In the genomic region with DNA sequence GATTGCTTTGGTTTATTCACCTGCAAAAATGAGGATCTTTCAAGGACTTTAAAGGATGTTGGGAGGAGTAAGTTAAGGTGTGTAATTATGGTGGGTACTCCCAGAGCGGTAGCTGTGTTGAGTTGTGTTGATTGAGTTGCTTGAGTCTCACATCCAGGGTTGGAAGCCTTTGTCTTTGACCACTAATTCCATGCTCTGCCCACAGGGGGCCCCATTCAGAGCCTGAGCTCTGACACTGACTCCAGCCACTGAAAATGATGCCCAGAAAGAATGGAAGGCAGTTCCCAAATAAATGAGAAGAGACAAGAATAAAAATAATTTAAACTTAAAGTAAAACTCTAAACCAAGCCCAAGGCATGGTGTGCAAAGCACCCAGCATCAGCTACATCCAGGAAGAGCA, we compare ENCODE assay signal across 12 cellular contexts.
DNase-seq lines count a peak whose midpoint lies in the region; ATAC-seq and TF ChIP-seq lines count a peak whose summit lies in the region.
"Had no signal": no experiment of that assay in that cellular context is flagged by ENCODE, and none has a peak within 500 bp of the region (broad histone marks: within the 10 kb centered on the region; RNA-seq: fewer than 3 reads in every experiment).

No MANE protein-coding gene starts in this region.

- CTCF ChIA-PET in BJ (lab: Yijun Ruan, JAX) = interaction anchor here (0.8 to 1.5 kb wide), 5 partner anchors 35 to 163 kb away, joined by 3 to 4 read pairs (median 3); no protein-coding TSS in a partner anchor

- H3K4me1 ChIP-seq in GM23248 (ENCODE audit: insufficient read depth) = no peaks in the 10 kb centered on the region
- H3K4me1 ChIP-seq: prostate gland had no signal

- H3K27me3 ChIP-seq in BJ (ENCODE audit: control insufficient read depth, insufficient read depth, low read length) = no peaks in the 10 kb centered on the region
- H3K27me3 ChIP-seq in GM23248 (replicated peaks; ENCODE audit: insufficient read depth) = no peaks in the 10 kb centered on the region

- H3K27ac Mint-ChIP-seq in activated naive CD4-positive, alpha-beta T cell treated with anti-CD3 and anti-CD28 coated beads, Interleukin-2, amount 50 U/mL, for 72 hours = peak overlapping the region in 1 of 2 donors; percentile 70
- H3K27ac Mint-ChIP-seq: activated naive CD4-positive, alpha-beta T cell treated with anti-CD3 and anti-CD28 coated beads, Interleukin-2, amount 50 U/mL, for 24 hours; T-helper 1 cell treated with Interleukin-12 subunit alpha and Interleukin-12 subunit beta and Interleukin-4 antibody, amounts not matched to agents 30 μg/mL and 1 μg/mL, for 36 hours had no signal

- DNase-seq in BJ (ENCODE audit: low read depth) (no peak), GM23248 (peak; percentile 49), left lobe of liver (ENCODE audit: low spot score) (no peak), ecto neural progenitor cell (ENCODE audit: low spot score) (no peak)
- DNase-seq in activated naive CD4-positive, alpha-beta T cell treated with anti-CD3 and anti-CD28 coated beads, Interleukin-2, amount 50 U/mL, for 72 hours (ENCODE audit: low spot score in 2 of 2) = no peak
- DNase-seq in activated CD8-positive, alpha-beta memory T cell treated with anti-CD3 and anti-CD28 coated beads for 24 hours = no peak
- DNase-seq: MV-4-11 had no signal

- POLR2A ChIA-PET in BJ (lab: Charles Lee) = no interaction called here

- H3K9me3 ChIP-seq in GM23248 (ENCODE audit: low read depth) = no peaks in the 10 kb centered on the region
- H3K9me3 ChIP-seq: prostate gland had no signal

- H3K9me2 ChIP-seq in GM23248 (ENCODE audit: insufficient read depth) = no peaks in the 10 kb centered on the region

- peaks cover 6 to 8% of the 10 kb centered on the region in 2 donors for H3K9me3 Mint-ChIP-seq in activated naive CD4-positive, alpha-beta T cell treated with anti-CD3 and anti-CD28 coated beads, Interleukin-2, amount 50 U/mL, for 72 hours
- H3K9me3 Mint-ChIP-seq: T-helper 1 cell treated with Interleukin-12 subunit alpha and Interleukin-12 subunit beta and Interleukin-4 antibody, amounts not matched to agents 30 μg/mL and 1 μg/mL, for 36 hours had no signal

- H2AFZ ChIP-seq in GM23248 = no peak overlapping the region

- H3K4me3 ChIP-seq in BJ (ENCODE audit: low read depth, low read length) (no peak overlapping the region), GM23248 (no peak overlapping the region), WI38 (ENCODE audit: low read depth, low read length) (no peak overlapping the region)
- H3K4me3 ChIP-seq: prostate gland had no signal

- WGBS in GM23248 (ENCODE audit: low coverage in 1 of 2, low lambda C conversion rate in 2 of 2, missing lambda C conversion rate in 2 of 2), 2 experiments = 95 to 96% methylated on average over 1 of the region's 1 CpG

- peak; percentile 78 for ATAC-seq in left lobe of liver
- ATAC-seq in activated naive CD4-positive, alpha-beta T cell treated with anti-CD3 and anti-CD28 coated beads, Interleukin-2, amount 50 U/mL, for 72 hours = no peak
- ATAC-seq in GM18511 (IDR thresholded peaks at IDR 0.05; ENCODE audit: unreplicated experiment) = no peak

- no peak overlapping the region for H3K4me2 ChIP-seq in GM23248 (ENCODE audit: unreplicated experiment)

- no peak overlapping the region for H3K27ac ChIP-seq in GM23248
- H3K27ac ChIP-seq: prostate gland had no signal

- H3K9ac ChIP-seq in GM23248 = no peak overlapping the region

- H4K20me1 ChIP-seq in GM23248 (ENCODE audit: insufficient read depth) = no peaks in the 10 kb centered on the region

- H3K36me3 ChIP-seq in BJ (ENCODE audit: control insufficient read depth, insufficient read depth, low read length) (no peaks in the 10 kb centered on the region), GM23248 (ENCODE audit: low read depth) (no peaks in the 10 kb centered on the region)
- H3K36me3 ChIP-seq: prostate gland had no signal

- H3K79me2 ChIP-seq in GM23248 (ENCODE audit: insufficient read depth) = no peaks in the 10 kb centered on the region

- peaks cover 11% of the 10 kb centered on the region; the same call in 1 of the 2 replicates for H3F3A ChIP-seq in GM23248 (ENCODE audit: insufficient read depth)

- TF ChIP-seq CTCF in BJ (IDR thresholded peaks at IDR 0.05; ENCODE audit: insufficient read depth, low read depth, low read length) = peak; percentile 29; the same call in 1 of the 2 replicates
- TF ChIP-seq CTCF in WI38 (IDR thresholded peaks at IDR 0.05; ENCODE audit: low read depth, low read length) = peak; percentile 59

- peaks cover 6 to 8% of the 10 kb centered on the region in 2 donors for H3K36me3 Mint-ChIP-seq in activated naive CD4-positive, alpha-beta T cell treated with anti-CD3 and anti-CD28 coated beads, Interleukin-2, amount 50 U/mL, for 72 hours

- in situ Hi-C loops in GM23248 (cut with MboI) = no loop called here
